In genomic region chr10:93938140-93938539, GRCh38 we compare ENCODE assay signal across 1 cellular context.
TF ChIP-seq lines count a peak whose summit lies in the region.

No MANE protein-coding gene starts in this region.

TF ChIP-seq in SK-N-SH treated with all-trans-retinoic acid at 6 μM for 48 hours, 23 proteins besides CTCF, POLR2A, EP300 and RAD21 (continued from another document):
- TF ChIP-seq CREB5 (CRISPR knock-in tag; IDR thresholded peaks at IDR 0.05; ENCODE audit: low read depth) (0 out of 2 replicates have a peak, but pooled peaks have one; percentile 50), CSRNP3 (CRISPR knock-in tag; IDR thresholded peaks at IDR 0.05) (no peak), RARB (CRISPR knock-in tag; IDR thresholded peaks at IDR 0.05) (no peak), ZNF70 (CRISPR knock-in tag; IDR thresholded peaks at IDR 0.05) (no peak), BACH2 (CRISPR knock-in tag; IDR thresholded peaks at IDR 0.05; ENCODE audit: borderline replicate concordance) (no peak), ESRRG (CRISPR knock-in tag; IDR thresholded peaks at IDR 0.05) (no peak), ZNF565 (CRISPR knock-in tag; conservative IDR thresholded peaks at IDR 0.05; ENCODE audit: low read depth) (no peak), TOX (CRISPR knock-in tag; IDR thresholded peaks at IDR 0.05; ENCODE audit: borderline replicate concordance) (no peak), SNAI2 (CRISPR knock-in tag; IDR thresholded peaks at IDR 0.05) (no peak), PPARA (CRISPR knock-in tag; IDR thresholded peaks at IDR 0.05; ENCODE audit: borderline replicate concordance) (no peak), ARNTL (CRISPR knock-in tag; IDR thresholded peaks at IDR 0.05; ENCODE audit: borderline replicate concordance, low read depth) (no peak), GLIS3 (CRISPR knock-in tag; IDR thresholded peaks at IDR 0.05) (no peak), OSR1 (CRISPR knock-in tag; IDR thresholded peaks at IDR 0.05) (no peak), PATZ1 (CRISPR knock-in tag; IDR thresholded peaks at IDR 0.05; ENCODE audit: borderline replicate concordance) (no peak), TCF4 (CRISPR knock-in tag; IDR thresholded peaks at IDR 0.05; ENCODE audit: borderline replicate concordance) (no peak), ISL1 (CRISPR knock-in tag; IDR thresholded peaks at IDR 0.05) (peak; percentile 84)
- TF ChIP-seq, protein P1, sequence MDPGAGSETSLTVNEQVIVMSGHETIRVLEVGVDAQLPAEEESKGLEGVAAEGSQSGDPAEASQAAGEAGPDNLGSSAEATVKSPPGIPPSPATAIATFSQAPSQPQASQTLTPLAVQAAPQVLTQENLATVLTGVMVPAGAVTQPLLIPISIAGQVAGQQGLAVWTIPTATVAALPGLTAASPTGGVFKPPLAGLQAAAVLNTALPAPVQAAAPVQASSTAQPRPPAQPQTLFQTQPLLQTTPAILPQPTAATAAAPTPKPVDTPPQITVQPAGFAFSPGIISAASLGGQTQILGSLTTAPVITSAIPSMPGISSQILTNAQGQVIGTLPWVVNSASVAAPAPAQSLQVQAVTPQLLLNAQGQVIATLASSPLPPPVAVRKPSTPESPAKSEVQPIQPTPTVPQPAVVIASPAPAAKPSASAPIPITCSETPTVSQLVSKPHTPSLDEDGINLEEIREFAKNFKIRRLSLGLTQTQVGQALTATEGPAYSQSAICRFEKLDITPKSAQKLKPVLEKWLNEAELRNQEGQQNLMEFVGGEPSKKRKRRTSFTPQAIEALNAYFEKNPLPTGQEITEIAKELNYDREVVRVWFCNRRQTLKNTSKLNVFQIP (CRISPR knock-in tag; IDR thresholded peaks at IDR 0.05; ENCODE audit: borderline replicate concordance, low read depth) = no peak
TF ChIP-seq in SK-N-SH treated with all-trans-retinoic acid at 6 μM for 48 hours: peak in this region for 3.
